ENCODE assay signal across 1 cellular context in genomic region chr2:74250189-74250631, GRCh38.
TF ChIP-seq lines count a peak whose summit lies in the region.

No MANE protein-coding gene starts in this region.

TF ChIP-seq in SK-N-SH, 30 proteins besides CTCF, POLR2A, EP300 and RAD21 (continued from another document):
- TF ChIP-seq YY1 (IDR thresholded peaks at IDR 0.05; ENCODE audit: low read depth) (no peak), TCF12 (IDR thresholded peaks at IDR 0.05) (no peak)
